16 cellular contexts compared by ENCODE assay signal in the genomic region with DNA sequence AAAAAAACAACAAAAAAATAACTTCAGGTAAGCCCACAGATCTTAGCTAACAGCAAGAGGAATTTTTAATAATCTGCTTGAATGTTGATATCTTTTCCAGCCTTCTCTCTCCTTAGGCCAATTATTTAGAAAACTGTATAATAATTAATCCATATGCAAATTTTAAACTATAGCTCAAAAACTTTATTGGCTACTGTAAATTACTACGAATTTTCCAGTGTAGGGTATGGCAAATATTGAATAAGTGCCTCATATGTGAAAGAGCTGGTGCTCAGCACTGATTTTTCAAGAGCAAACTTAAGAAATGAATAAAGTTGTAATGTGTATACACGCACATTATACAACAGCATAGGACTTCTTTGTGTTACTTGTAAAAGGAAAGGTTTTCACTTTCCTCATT.
DNase-seq lines count a peak whose midpoint lies in the region; ATAC-seq and TF ChIP-seq lines count a peak whose summit lies in the region.
"Had no signal": no experiment of that assay in that cellular context is flagged by ENCODE, and none has a peak within 500 bp of the region (broad histone marks: within the 10 kb centered on the region; RNA-seq: fewer than 3 reads in every experiment).

No MANE protein-coding gene starts in this region.

- H4K20me1 ChIP-seq in smooth muscle cell (ENCODE audit: low read depth), result peaks cover 6% of the 10 kb centered on the region
- H4K20me1 ChIP-seq in MM.1S (ENCODE audit: insufficient read depth, low read length), result no peaks in the 10 kb centered on the region

- CTCF ChIA-PET in activated CD8-positive, alpha-beta T cell treated with anti-CD3 and anti-CD28 coated beads for 36 hours (lab: Charles Lee), result interaction anchor here (0.9 kb wide), 1 partner anchor 18 kb away, joined by 3 read pairs; no protein-coding TSS in a partner anchor
- CTCF ChIA-PET in activated CD8-positive, alpha-beta T cell treated with anti-CD3 and anti-CD28 coated beads, Interleukin-2, amount 10 ng/mL, durations not matched to agents 7 days and 5 days (lab: Charles Lee), result interaction anchor here (1.8 kb wide), 1 partner anchor 9 kb away, joined by 4 read pairs; no protein-coding TSS in a partner anchor

- WGBS in smooth muscle cell (ENCODE audit: low lambda C conversion rate), result 98% methylated on average over 2 of the region's 2 CpGs

- intact Hi-C loops in activated CD8-positive, alpha-beta T cell treated with anti-CD3 and anti-CD28 coated beads for 36 hours (cut with micrococcal nuclease), result no loop called here

- H3K36me3 ChIP-seq in SK-N-MC (ENCODE audit: insufficient read depth, low read length), result peaks cover 13% of the 10 kb centered on the region
- no peaks in the 10 kb centered on the region for H3K36me3 ChIP-seq in smooth muscle cell (ENCODE audit: low read depth)
- no peaks in the 10 kb centered on the region for H3K36me3 ChIP-seq in MM.1S (replicated peaks; ENCODE audit: insufficient read depth, low read length)
- H3K36me3 ChIP-seq: adrenal gland had no signal

- H2AFZ ChIP-seq in smooth muscle cell (ENCODE audit: low read depth) (no peak overlapping the region), MM.1S (ENCODE audit: low read length) (no peak overlapping the region)

- TF ChIP-seq CTCF in activated CD8-positive, alpha-beta T cell treated with anti-CD3 and anti-CD28 coated beads for 36 hours (IDR thresholded peaks at IDR 0.05), result no peak
- TF ChIP-seq CTCF in smooth muscle cell (IDR thresholded peaks at IDR 0.05; ENCODE audit: borderline replicate concordance, insufficient read depth, poor library complexity, severe bottlenecking) (no peak), MM.1S (IDR thresholded peaks at IDR 0.05; ENCODE audit: low read length) (no peak)

- H3K27me3 Mint-ChIP-seq in activated CD8-positive, alpha-beta T cell treated with anti-CD3 and anti-CD28 coated beads for 36 hours, result no peaks in the 10 kb centered on the region
- H3K27me3 Mint-ChIP-seq in activated CD8-positive, alpha-beta T cell treated with anti-CD3 and anti-CD28 coated beads, Interleukin-2, amount 10 ng/mL, durations not matched to agents 7 days and 5 days (ENCODE audit: low read depth), result no peaks in the 10 kb centered on the region
- H3K27me3 Mint-ChIP-seq in immature natural killer cell (ENCODE audit: low read depth in 3 of 3), result no peaks in the 10 kb centered on the region

- peaks cover 4% of the 10 kb centered on the region for H3K36me3 Mint-ChIP-seq in activated CD8-positive, alpha-beta T cell treated with anti-CD3 and anti-CD28 coated beads for 36 hours (ENCODE audit: low read depth)
- peaks cover 4% of the 10 kb centered on the region for H3K36me3 Mint-ChIP-seq in activated CD8-positive, alpha-beta T cell treated with anti-CD3 and anti-CD28 coated beads, Interleukin-2, amount 10 ng/mL, durations not matched to agents 7 days and 5 days (ENCODE audit: low read depth)
- no peaks in the 10 kb centered on the region for H3K36me3 Mint-ChIP-seq in immature natural killer cell

- H3K9me2 ChIP-seq in MM.1S (replicated peaks; ENCODE audit: insufficient read depth, low read length), result no peaks in the 10 kb centered on the region

- no peaks in the 10 kb centered on the region for H3F3A ChIP-seq in smooth muscle cell (ENCODE audit: low read depth)
- H3F3A ChIP-seq in MM.1S (ENCODE audit: insufficient read depth, low read length), result no peaks in the 10 kb centered on the region

- H3K79me2 ChIP-seq in smooth muscle cell (ENCODE audit: low read depth) (peaks cover 16% of the 10 kb centered on the region), MM.1S (ENCODE audit: low read length) (no peaks in the 10 kb centered on the region)

- H3K9me3 Mint-ChIP-seq in activated CD8-positive, alpha-beta T cell treated with anti-CD3 and anti-CD28 coated beads for 36 hours, result no peaks in the 10 kb centered on the region
- no peaks in the 10 kb centered on the region for H3K9me3 Mint-ChIP-seq in activated CD8-positive, alpha-beta T cell treated with anti-CD3 and anti-CD28 coated beads, Interleukin-2, amount 10 ng/mL, durations not matched to agents 7 days and 5 days (ENCODE audit: insufficient read depth)
- no peaks in the 10 kb centered on the region for H3K9me3 Mint-ChIP-seq in immature natural killer cell

- H3K27ac ChIP-seq in SK-N-MC (peak overlapping the region; percentile 52), smooth muscle cell (ENCODE audit: low read depth) (no peak overlapping the region), MM.1S (ENCODE audit: low read length) (no peak overlapping the region)
- H3K27ac ChIP-seq: adrenal gland, epithelial cell of prostate, RWPE1 had no signal

- DNase-seq in activated CD8-positive, alpha-beta T cell treated with anti-CD3 and anti-CD28 coated beads for 36 hours, result no peak
- DNase-seq in activated CD8-positive, alpha-beta T cell treated with anti-CD3 and anti-CD28 coated beads, Interleukin-2, amount 10 ng/mL, durations not matched to agents 7 days and 5 days, result no peak
- no peak for DNase-seq in SK-N-MC (ENCODE audit: low read depth, low spot score)
- no peak for DNase-seq in immature natural killer cell
- DNase-seq in smooth muscle cell (lab: John Stamatoyannopoulos, UW; ENCODE audit: unreplicated experiment), result no peak
- no peak for DNase-seq in MM.1S
- no peak for DNase-seq in GM19240 (ENCODE audit: insufficient read length, low spot score)
- DNase-seq: activated CD4-positive, alpha-beta T cell treated with anti-CD3 and anti-CD28 coated beads for 1 hour; adrenal gland; MV-4-11; NCI-H2107; stimulated activated CD4-positive, alpha-beta T cell treated with anti-CD3 and anti-CD28 coated beads, Interleukin-15, amount 100 ng/mL, for 24 hours; T-helper 2 cell had no signal

- no peak for ATAC-seq in activated CD8-positive, alpha-beta T cell treated with anti-CD3 and anti-CD28 coated beads for 36 hours
- no peak for ATAC-seq in activated CD8-positive, alpha-beta T cell treated with anti-CD3 and anti-CD28 coated beads, Interleukin-2, amount 10 ng/mL, durations not matched to agents 7 days and 5 days
- no peak for ATAC-seq in HG03469 (IDR thresholded peaks at IDR 0.05; ENCODE audit: unreplicated experiment)

- H3K4me1 Mint-ChIP-seq in activated CD8-positive, alpha-beta T cell treated with anti-CD3 and anti-CD28 coated beads for 36 hours (ENCODE audit: low read depth), result peaks cover 29% of the 10 kb centered on the region
- H3K4me1 Mint-ChIP-seq in activated CD8-positive, alpha-beta T cell treated with anti-CD3 and anti-CD28 coated beads, Interleukin-2, amount 10 ng/mL, durations not matched to agents 7 days and 5 days (ENCODE audit: low read depth), result peaks cover 22% of the 10 kb centered on the region
- H3K4me1 Mint-ChIP-seq in immature natural killer cell, result peaks cover 42 to 69% of the 10 kb centered on the region in 2 donors

- no peak overlapping the region for H3K4me2 ChIP-seq in smooth muscle cell
- no peak overlapping the region for H3K4me2 ChIP-seq in MM.1S (ENCODE audit: low read depth, low read length)

- POLR2A ChIA-PET in activated CD8-positive, alpha-beta T cell treated with anti-CD3 and anti-CD28 coated beads for 36 hours (lab: Charles Lee), result no interaction called here
- POLR2A ChIA-PET in activated CD8-positive, alpha-beta T cell treated with anti-CD3 and anti-CD28 coated beads, Interleukin-2, amount 10 ng/mL, durations not matched to agents 7 days and 5 days (lab: Charles Lee), result interaction anchor here (0.6 kb wide), 1 partner anchor 142 kb away, joined by 3 read pairs; no protein-coding TSS in a partner anchor

- no peak overlapping the region for H3K27ac Mint-ChIP-seq in activated CD8-positive, alpha-beta T cell treated with anti-CD3 and anti-CD28 coated beads for 36 hours
- no peak overlapping the region for H3K27ac Mint-ChIP-seq in activated CD8-positive, alpha-beta T cell treated with anti-CD3 and anti-CD28 coated beads, Interleukin-2, amount 10 ng/mL, durations not matched to agents 7 days and 5 days
- peak overlapping the region in 1 of 6 donors; percentile 68 for H3K27ac Mint-ChIP-seq in immature natural killer cell

- peaks cover 5% of the 10 kb centered on the region for H3K4me1 ChIP-seq in smooth muscle cell (ENCODE audit: low read depth)
- H3K4me1 ChIP-seq in MM.1S (ENCODE audit: low read length), result no peaks in the 10 kb centered on the region

- H3K4me3 Mint-ChIP-seq in activated CD8-positive, alpha-beta T cell treated with anti-CD3 and anti-CD28 coated beads for 36 hours, result peak overlapping the region; percentile 20
- no peak overlapping the region for H3K4me3 Mint-ChIP-seq in activated CD8-positive, alpha-beta T cell treated with anti-CD3 and anti-CD28 coated beads, Interleukin-2, amount 10 ng/mL, durations not matched to agents 7 days and 5 days
- H3K4me3 Mint-ChIP-seq in immature natural killer cell, result peak overlapping the region in 3 of 5 donors; percentile 8 to 34 (median 12)

- H3K9me3 ChIP-seq in SK-N-MC (ENCODE audit: low read depth, low read length), result no peaks in the 10 kb centered on the region
- H3K9me3 ChIP-seq in smooth muscle cell (replicated peaks; ENCODE audit: low read depth), result no peaks in the 10 kb centered on the region
- no peaks in the 10 kb centered on the region for H3K9me3 ChIP-seq in MM.1S (replicated peaks; ENCODE audit: insufficient read depth, low read length)
- H3K9me3 ChIP-seq: adrenal gland had no signal

- H3K27me3 ChIP-seq in smooth muscle cell (ENCODE audit: low read depth) (no peaks in the 10 kb centered on the region), MM.1S (replicated peaks; ENCODE audit: insufficient read depth, low read length) (no peaks in the 10 kb centered on the region)
- H3K27me3 ChIP-seq: adrenal gland had no signal

- H3K9ac ChIP-seq in SK-N-MC (ENCODE audit: insufficient read length) (peak overlapping the region; percentile 84), smooth muscle cell (ENCODE audit: low read depth) (no peak overlapping the region), MM.1S (ENCODE audit: low read length) (no peak overlapping the region)

- H3K4me3 ChIP-seq in SK-N-MC (peak overlapping the region; percentile 91), smooth muscle cell (peak overlapping the region; percentile 78), MM.1S (ENCODE audit: low read length) (no peak overlapping the region)
